Comparison of ENCODE assay signal across 17 cellular contexts in genomic region chr19:31418055-31418454, GRCh38.
DNase-seq lines count a peak whose midpoint lies in the region; ATAC-seq, FAIRE-seq and TF ChIP-seq lines count a peak whose summit lies in the region.
"Had no signal": no experiment of that assay in that cellular context is flagged by ENCODE, and none has a peak within 500 bp of the region (broad histone marks: within the 10 kb centered on the region; RNA-seq: fewer than 3 reads in every experiment).

No MANE protein-coding gene starts in this region.

- H3K9me3 ChIP-seq in iPS-18a (ENCODE audit: control insufficient read depth, low read depth, low read length) = no peaks in the 10 kb centered on the region
- no peaks in the 10 kb centered on the region for H3K9me3 ChIP-seq in thyroid gland
- H3K9me3 ChIP-seq: BE2C, SK-N-SH had no signal

- FAIRE-seq in bronchial epithelial cell (lab: Jason Lieb, UNC) = no peak
- FAIRE-seq: D721Med had no signal

- TF ChIP-seq CTCF in bronchial epithelial cell (IDR thresholded peaks at IDR 0.05; ENCODE audit: insufficient read depth, low read length, severe bottlenecking) (no peak), thyroid gland (IDR thresholded peaks at IDR 0.05) (no peak)

- H3K27me3 ChIP-seq in H7 (ENCODE audit: control insufficient read depth, insufficient read depth, low read length) = no peaks in the 10 kb centered on the region
- H3K27me3 ChIP-seq in bronchial epithelial cell (ENCODE audit: control insufficient read depth, insufficient read depth, low read length) = peaks cover 2% of the 10 kb centered on the region
- H3K27me3 ChIP-seq in iPS-18a (ENCODE audit: control insufficient read depth, insufficient read depth, low read length) = no peaks in the 10 kb centered on the region
- no peaks in the 10 kb centered on the region for H3K27me3 ChIP-seq in thyroid gland
- H3K27me3 ChIP-seq: BE2C had no signal

- intact Hi-C loops in thyroid gland (cut with DNase I) = no loop called here

- ATAC-seq in HG02759 (IDR thresholded peaks at IDR 0.05; ENCODE audit: unreplicated experiment) = no peak
- no peak for ATAC-seq in GM21786 (IDR thresholded peaks at IDR 0.05; ENCODE audit: unreplicated experiment)
- ATAC-seq: CD8-positive, alpha-beta T cell; PC-3 had no signal

- H3K4me1 ChIP-seq in iPS-18a (ENCODE audit: control insufficient read depth, low read depth, low read length) (peaks cover 53% of the 10 kb centered on the region), thyroid gland (no peaks in the 10 kb centered on the region)
- H3K4me1 ChIP-seq: BE2C had no signal

- TF ChIP-seq POLR2A in thyroid gland (IDR thresholded peaks at IDR 0.05) = no peak

- DNase-seq in H7 (peak; percentile 53), bronchial epithelial cell (ENCODE audit: low read depth) (peak; percentile 41), thyroid gland (peak; percentile 23 to 63), NCI-H1694 (lab: John Stamatoyannopoulos, UW) (no peak)
- DNase-seq: BE2C; CD8-positive, alpha-beta T cell; IMR-90; NCI-H1417; NCI-H2029 treated with DMSO at 0.1 percent for 48 hours; NCI-H526; PC-3; Right ventricle myocardium superior; SK-N-SH had no signal

- H3K36me3 ChIP-seq in H7 (replicated peaks; ENCODE audit: control insufficient read depth, insufficient read depth, low read length) (no peaks in the 10 kb centered on the region), bronchial epithelial cell (ENCODE audit: control insufficient read depth, insufficient read depth, low read length) (no peaks in the 10 kb centered on the region), iPS-18a (ENCODE audit: control insufficient read depth, low read depth, low read length) (no peaks in the 10 kb centered on the region), thyroid gland (no peaks in the 10 kb centered on the region)
- H3K36me3 ChIP-seq: BE2C had no signal

- H3K4me3 ChIP-seq in H7 (ENCODE audit: insufficient read depth, low read depth, low read length) (no peak overlapping the region), bronchial epithelial cell (ENCODE audit: low read depth, low read length) (no peak overlapping the region), iPS-18a (ENCODE audit: low read length) (peak overlapping the region; percentile 29), thyroid gland (replicated peaks in 1 of 3) (no peak overlapping the region)

- H3K27ac ChIP-seq in iPS-18a (ENCODE audit: low read length) = peak overlapping the region; percentile 77
- no peak overlapping the region for H3K27ac ChIP-seq in thyroid gland

- H3K9ac ChIP-seq in iPS-18a (ENCODE audit: low read length) = peak overlapping the region; percentile 34
- H3K9ac ChIP-seq: SK-N-SH had no signal

- WGBS in thyroid gland, 2 donors = 62 to 63% methylated on average over 6 of the region's 6 CpGs
